ENCODE assay signal across 16 cellular contexts in the genomic region with DNA sequence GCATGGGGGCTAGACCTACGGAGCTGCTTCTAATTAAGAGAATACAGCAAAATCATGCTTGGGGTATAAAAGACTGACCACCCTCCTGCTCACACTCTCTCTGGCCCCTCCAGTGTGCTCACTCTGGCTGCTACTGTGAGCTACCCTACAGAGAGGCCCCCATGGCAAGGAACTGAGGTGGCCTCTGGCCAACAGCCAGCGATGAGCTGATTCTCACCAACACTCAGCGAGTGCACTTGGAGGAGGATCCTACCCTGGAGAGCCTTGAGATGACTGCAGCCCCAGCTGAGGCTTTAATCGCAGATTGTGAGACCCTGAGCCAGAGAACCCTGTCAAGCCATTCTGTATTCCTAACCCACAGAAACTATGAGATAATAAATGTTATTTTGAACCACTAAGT.
DNase-seq lines count a peak whose midpoint lies in the region; ATAC-seq and TF ChIP-seq lines count a peak whose summit lies in the region.
"Had no signal": no experiment of that assay in that cellular context is flagged by ENCODE, and none has a peak within 500 bp of the region (broad histone marks: within the 10 kb centered on the region; RNA-seq: fewer than 3 reads in every experiment).

No MANE protein-coding gene starts in this region.

- H3K27me3 ChIP-seq in neuronal stem cell (ENCODE audit: control insufficient read depth in 3 of 3, insufficient read depth in 3 of 3, low read depth in 1 of 3, low read length in 3 of 3) (peaks cover 0 to 19% (median 0%) of the 10 kb centered on the region in 3 experiments), esophagus squamous epithelium (no peaks in the 10 kb centered on the region), vagina (no peaks in the 10 kb centered on the region)
- H3K27me3 ChIP-seq: heart left ventricle had no signal

- H2BK15ac ChIP-seq in neuronal stem cell (ENCODE audit: low read length) = no peak overlapping the region

- no peak overlapping the region for H3K4ac ChIP-seq in neuronal stem cell (ENCODE audit: low read length)

- no peak overlapping the region for H2AK5ac ChIP-seq in neuronal stem cell (ENCODE audit: low read depth, low read length)

- ATAC-seq in GM21717 (IDR thresholded peaks at IDR 0.05; ENCODE audit: unreplicated experiment) = no peak
- ATAC-seq: heart left ventricle; naive thymus-derived CD4-positive, alpha-beta T cell; Right ventricle myocardium inferior had no signal

- H4K8ac ChIP-seq in neuronal stem cell (ENCODE audit: low read depth, low read length) = peak overlapping the region; percentile 92

- no peak overlapping the region for H2BK5ac ChIP-seq in neuronal stem cell (ENCODE audit: low read length)

- no peak overlapping the region for H3K27ac ChIP-seq in neuronal stem cell (replicated peaks; ENCODE audit: low read length)
- no peak overlapping the region for H3K27ac ChIP-seq in esophagus squamous epithelium
- no peak overlapping the region for H3K27ac ChIP-seq in vagina
- H3K27ac ChIP-seq: heart left ventricle had no signal

- H3K9ac ChIP-seq in neuronal stem cell (ENCODE audit: low read depth, low read length, poor library complexity) = no peak overlapping the region

- no peak overlapping the region for H3K4me2 ChIP-seq in neuronal stem cell (ENCODE audit: insufficient read depth, low read length, poor library complexity, severe bottlenecking)

- H2BK12ac ChIP-seq in neuronal stem cell (ENCODE audit: low read length) = no peak overlapping the region

- H3K18ac ChIP-seq in neuronal stem cell (ENCODE audit: low read length) = peak overlapping the region; percentile 46

- H3K23ac ChIP-seq in neuronal stem cell (ENCODE audit: low read depth, low read length, poor library complexity) = no peak overlapping the region

- H3K79me1 ChIP-seq in neuronal stem cell (ENCODE audit: low read depth, low read length) = peaks cover 2% of the 10 kb centered on the region

- intact Hi-C loops in esophagus squamous epithelium (cut with DNase I) (no loop called here), vagina (cut with DNase I) (no loop called here)

- no peak overlapping the region for H2AFZ ChIP-seq in neuronal stem cell (ENCODE audit: low read length)

- TF ChIP-seq POLR2A in esophagus squamous epithelium (IDR thresholded peaks at IDR 0.05) = no peak
- no peak for TF ChIP-seq POLR2A in vagina (IDR thresholded peaks at IDR 0.05)

- H4K91ac ChIP-seq in neuronal stem cell (ENCODE audit: low read depth, low read length, poor library complexity) = no peak overlapping the region

- H3K4me3 ChIP-seq in choroid plexus epithelial cell (ENCODE audit: low read depth, low read length) (no peak overlapping the region), neuronal stem cell (ENCODE audit: low read length in 2 of 2) (no peak overlapping the region), esophagus squamous epithelium (no peak overlapping the region), vagina (no peak overlapping the region)
- H3K4me3 ChIP-seq: heart left ventricle had no signal

- WGBS in neuronal stem cell (ENCODE audit: extremely low coverage in 2 of 2, insufficient read length in 2 of 2, insufficient replicate concordance in 1 of 2), 2 donors = no CpG with 5 or more reads among the region's 4 CpGs
- WGBS in esophagus squamous epithelium, 2 donors = 53 to 88% methylated on average over 4 of the region's 4 CpGs

- H2BK120ac ChIP-seq in neuronal stem cell (ENCODE audit: low read depth, low read length) = no peak overlapping the region

- H3K14ac ChIP-seq in neuronal stem cell (ENCODE audit: low read length) = no peak overlapping the region

- H3K9me3 ChIP-seq in neuronal stem cell (replicated peaks in 1 of 2; ENCODE audit: control insufficient read depth in 2 of 2, insufficient read depth in 1 of 2, low read depth in 1 of 2, low read length in 2 of 2) (peaks cover under 1 to 2% of the 10 kb centered on the region in 2 donors), esophagus squamous epithelium (peaks cover 0 to 2% (median 0%) of the 10 kb centered on the region in 3 donors), vagina (no peaks in the 10 kb centered on the region)

- no peaks in the 10 kb centered on the region for H3K36me3 ChIP-seq in neuronal stem cell (replicated peaks in 1 of 2; ENCODE audit: control insufficient read depth in 2 of 2, insufficient read depth in 2 of 2, low read length in 2 of 2)
- H3K36me3 ChIP-seq in esophagus squamous epithelium = no peaks in the 10 kb centered on the region
- H3K36me3 ChIP-seq in vagina = no peaks in the 10 kb centered on the region
- H3K36me3 ChIP-seq: heart left ventricle had no signal

- DNase-seq in EH (ENCODE audit: low read depth) (peak; percentile 78), NCI-H446 treated with DMSO at 0.1 percent for 48 hours (lab: John Stamatoyannopoulos, UW) (peak; percentile 25), choroid plexus epithelial cell (ENCODE audit: low read depth) (peak; percentile 80), neuronal stem cell (ENCODE audit: low spot score) (no peak), esophagus squamous epithelium (lab: John Stamatoyannopoulos, UW) (no peak), vagina (ENCODE audit: extremely low spot score in 2 of 2) (no peak), NCI-H2107 treated with DMSO at 0.1 percent for 48 hours (lab: John Stamatoyannopoulos, UW; ENCODE audit: unreplicated experiment) (no peak)
- DNase-seq: activated CD4-positive, alpha-beta T cell treated with anti-CD3 and anti-CD28 coated beads, Interleukin-2, amount 50 U/mL, for 48 hours; CD4-positive, CD25-positive, alpha-beta regulatory T cell; heart left ventricle; left cardiac atrium; naive thymus-derived CD4-positive, alpha-beta T cell; NCI-H524 treated with DMSO at 0.1 percent for 48 hours; stimulated activated naive CD4-positive, alpha-beta T cell had no signal

- TF ChIP-seq CTCF in choroid plexus epithelial cell (conservative IDR thresholded peaks at IDR 0.05; ENCODE audit: low read depth, low read length) (no peak), esophagus squamous epithelium (IDR thresholded peaks at IDR 0.05) (no peak), vagina (IDR thresholded peaks at IDR 0.05) (no peak)

- no peaks in the 10 kb centered on the region for H3K4me1 ChIP-seq in neuronal stem cell (ENCODE audit: control insufficient read depth in 2 of 2, insufficient read depth in 1 of 2, low read depth in 1 of 2, low read length in 2 of 2)
- H3K4me1 ChIP-seq in esophagus squamous epithelium = peaks cover 0 to 17% (median 10%) of the 10 kb centered on the region in 3 donors
- H3K4me1 ChIP-seq in vagina = peaks cover 9% of the 10 kb centered on the region

Comparison
In these comparisons a context has a peak if more than half of its experiments do, and no peak if none do; other contexts are left out.
1. DNase-seq: peak in EH (single experiment), NCI-H446 treated with DMSO at 0.1 percent for 48 hours (single experiment) and choroid plexus epithelial cell (single experiment); none in neuronal stem cell (single experiment), esophagus squamous epithelium (single experiment), vagina (0 of 2) and NCI-H2107 treated with DMSO at 0.1 percent for 48 hours (single experiment).